In genomic region chr11:130178441-130178971, GRCh38 we compare ENCODE assay signal across 1 cellular context.
TF ChIP-seq lines count a peak whose summit lies in the region.

No MANE protein-coding gene starts in this region.

TF ChIP-seq in GM12878, 131 proteins besides CTCF, POLR2A, EP300 and RAD21 (continued from another document):
- TF ChIP-seq TCF12 (IDR thresholded peaks at IDR 0.05; ENCODE audit: low read depth, low read length): peak; percentile 87
- no peak for TF ChIP-seq ZNF207 (IDR thresholded peaks at IDR 0.05; ENCODE audit: borderline replicate concordance)
- TF ChIP-seq RUNX3 (IDR thresholded peaks at IDR 0.05; ENCODE audit: low read length): peak; percentile 73
- TF ChIP-seq EGR1 (IDR thresholded peaks at IDR 0.05; ENCODE audit: borderline replicate concordance in 1 of 2, low read depth in 2 of 2, low read length in 2 of 2): no peak
- TF ChIP-seq IKZF2 (IDR thresholded peaks at IDR 0.05): peak; percentile 68 to 74; a peak in 3 of 4 replicates
- 0 out of 2 replicates have a peak, but pooled peaks have one; percentile 27 for TF ChIP-seq NR2F1 (conservative IDR thresholded peaks at IDR 0.05)
- TF ChIP-seq, protein P1, sequence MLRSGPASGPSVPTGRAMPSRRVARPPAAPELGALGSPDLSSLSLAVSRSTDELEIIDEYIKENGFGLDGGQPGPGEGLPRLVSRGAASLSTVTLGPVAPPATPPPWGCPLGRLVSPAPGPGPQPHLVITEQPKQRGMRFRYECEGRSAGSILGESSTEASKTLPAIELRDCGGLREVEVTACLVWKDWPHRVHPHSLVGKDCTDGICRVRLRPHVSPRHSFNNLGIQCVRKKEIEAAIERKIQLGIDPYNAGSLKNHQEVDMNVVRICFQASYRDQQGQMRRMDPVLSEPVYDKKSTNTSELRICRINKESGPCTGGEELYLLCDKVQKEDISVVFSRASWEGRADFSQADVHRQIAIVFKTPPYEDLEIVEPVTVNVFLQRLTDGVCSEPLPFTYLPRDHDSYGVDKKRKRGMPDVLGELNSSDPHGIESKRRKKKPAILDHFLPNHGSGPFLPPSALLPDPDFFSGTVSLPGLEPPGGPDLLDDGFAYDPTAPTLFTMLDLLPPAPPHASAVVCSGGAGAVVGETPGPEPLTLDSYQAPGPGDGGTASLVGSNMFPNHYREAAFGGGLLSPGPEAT (IDR thresholded peaks at IDR 0.05; ENCODE audit: low read depth): peak; percentile 57; the same call in 1 of the 2 replicates
- no peak for TF ChIP-seq YY1 (IDR thresholded peaks at IDR 0.05; ENCODE audit: low read depth, low read length)
- 0 out of 2 replicates have a peak, but pooled peaks have one; percentile 22 for TF ChIP-seq DPF2 (IDR thresholded peaks at IDR 0.05)
- 0 out of 2 replicates have a peak, but pooled peaks have one; percentile 50 for TF ChIP-seq TCF3 (IDR thresholded peaks at IDR 0.05; ENCODE audit: borderline replicate concordance, insufficient read depth, low read depth, low read length)
